In genomic region chr10:91909178-91909677, GRCh38 we compare ENCODE assay signal across 8 cellular contexts. TPM values are rescaled to one million over a fixed set of nuclear protein-coding genes. Genes with fewer than 3 reads are reported as not detected.
A peak's percentile ranks its signal among the peaks of the same experiment; 100 is the strongest.
DNase-seq lines count a peak whose midpoint lies in the region; ATAC-seq and TF ChIP-seq lines count a peak whose summit lies in the region.

FGFBP3 (minus strand) TSS chr10:91909486; CDS start chr10:91908969, 517 bp downstream.

- no peak for TF ChIP-seq POLR2A in Peyer's patch (IDR thresholded peaks at IDR 0.05)
- no peak for TF ChIP-seq POLR2A in GM18505 (IDR thresholded peaks at IDR 0.05; ENCODE audit: borderline replicate concordance, extremely low read depth, insufficient read depth, insufficient read length)

- no peaks in the 10 kb centered on the region for H3K4me1 ChIP-seq in Peyer's patch
- peaks cover 12% of the 10 kb centered on the region; the same call in 1 of the 2 replicates for H3K4me1 ChIP-seq in iPS-20b (ENCODE audit: insufficient read depth, low read length)
- H3K4me1 ChIP-seq in skeletal muscle satellite cell (ENCODE audit: control insufficient read depth, insufficient read depth, low read length), result peaks cover 10% of the 10 kb centered on the region

- H3K4me2 ChIP-seq in skeletal muscle satellite cell (ENCODE audit: low read length), result peak within 1 kb of the TSS; percentile 93

- H3K9ac ChIP-seq in iPS-20b (ENCODE audit: low read depth, low read length) (peak within 1 kb of the TSS; percentile 93; the same call in 1 of the 2 replicates), skeletal muscle satellite cell (ENCODE audit: low read depth, low read length) (peak within 1 kb of the TSS; percentile 70)

- ATAC-seq in GM18505 (IDR thresholded peaks at IDR 0.05; ENCODE audit: unreplicated experiment) (no peak), HG03039 (IDR thresholded peaks at IDR 0.05; ENCODE audit: unreplicated experiment) (no peak)

- DNase-seq in DMS79 (lab: John Stamatoyannopoulos, UW) (peak; percentile 19), Peyer's patch (peak in 1 of 3 donors; percentile 51), astrocyte of the spinal cord (ENCODE audit: low read depth, low spot score) (peak; percentile 55)
- peak; percentile 69 for DNase-seq in Jurkat, Clone E6-1 (ENCODE audit: low read depth, low spot score)

- in situ Hi-C loops in astrocyte of the spinal cord (cut with HindIII; ENCODE audit: low sequenced_read_pairs), result no loop called here

- TF ChIP-seq CTCF in Peyer's patch (IDR thresholded peaks at IDR 0.05), result no peak
- no peak for TF ChIP-seq CTCF in astrocyte of the spinal cord (IDR thresholded peaks at IDR 0.05; ENCODE audit: low read depth, low read length)

- H3K27ac ChIP-seq in Peyer's patch, result peak within 1 kb of the TSS; percentile 57 to 86 (median 69)
- H3K27ac ChIP-seq in iPS-20b (ENCODE audit: low read length), result peak within 1 kb of the TSS; percentile 78

- H3K27me3 ChIP-seq in Peyer's patch (no peaks in the 10 kb centered on the region), iPS-20b (ENCODE audit: insufficient read depth, low read length) (no peaks in the 10 kb centered on the region), skeletal muscle satellite cell (ENCODE audit: control insufficient read depth, insufficient read depth, low read length) (no peaks in the 10 kb centered on the region)

- peak within 1 kb of the TSS; percentile 70 for H3K4me3 ChIP-seq in Jurkat, Clone E6-1 (ENCODE audit: low read length)
- H3K4me3 ChIP-seq in Peyer's patch, result peak within 1 kb of the TSS; percentile 68 to 89 (median 85)
- H3K4me3 ChIP-seq in astrocyte of the spinal cord (ENCODE audit: low read depth, low read length), result peak within 1 kb of the TSS; percentile 67
- H3K4me3 ChIP-seq in iPS-20b (ENCODE audit: low read length), result peak within 1 kb of the TSS; percentile 96
- H3K4me3 ChIP-seq in skeletal muscle satellite cell (ENCODE audit: low read length), result peak within 1 kb of the TSS; percentile 93

- H3K9me3 ChIP-seq in Peyer's patch (no peaks in the 10 kb centered on the region), iPS-20b (ENCODE audit: insufficient read depth, low read depth, low read length) (no peaks in the 10 kb centered on the region), skeletal muscle satellite cell (replicated peaks; ENCODE audit: low read length) (no peaks in the 10 kb centered on the region)

- H3K36me3 ChIP-seq in Peyer's patch (no peaks in the 10 kb centered on the region), iPS-20b (ENCODE audit: insufficient read depth, low read depth, low read length) (peaks cover 24% of the 10 kb centered on the region; the same call in 1 of the 2 replicates), skeletal muscle satellite cell (ENCODE audit: insufficient read depth, low read length) (no peaks in the 10 kb centered on the region)

RNA-seq across cellular contexts. Expression of gene FGFBP3, which starts in this region (rescaled TPM):
- polyA plus RNA-seq in Jurkat, Clone E6-1 (2012; ENCODE audit: insufficient read depth, insufficient read length), result 2.3 TPM
- total RNA-seq in Peyer's patch, result 1 to 10 TPM in 1 of 4 donors, under 1 TPM in 1, not detected in 2; 0.53 to 1.1 TPM
- total RNA-seq in skeletal muscle satellite cell (2012; rRNA removed), result 0.22 and 0.25 TPM in 2 replicates
